Comparison of ENCODE assay signal across 20 cellular contexts in genomic region chr1:86852289-86852688, GRCh38.
"Had no signal": no experiment of that assay in that cellular context is flagged by ENCODE, and none has a peak within 500 bp of the region (broad histone marks: within the 10 kb centered on the region; RNA-seq: fewer than 3 reads in every experiment).

No MANE protein-coding gene starts in this region.

- H3K9me3 ChIP-seq: adrenal gland, gastrocnemius medialis, heart right ventricle, tibial nerve, uterus had no signal

- H3K27ac Mint-ChIP-seq: activated CD4-positive, alpha-beta T cell treated with anti-CD3 and anti-CD28 coated beads for 36 hours; activated CD8-positive, alpha-beta T cell treated with anti-CD3 and anti-CD28 coated beads for 36 hours; activated naive CD4-positive, alpha-beta T cell treated with anti-CD3 and anti-CD28 coated beads, Interleukin-2, amount 50 U/mL, for 24 hours; naive thymus-derived CD4-positive, alpha-beta T cell; T-helper 2 cell treated with Interferon-gamma antibody and Interleukin-4, amounts not matched to agents 5 μg/mL and 100 μg/mL, for 36 hours had no signal

- H3K79me2 ChIP-seq: parathyroid adenoma had no signal

- H3K9me3 Mint-ChIP-seq: activated CD8-positive, alpha-beta T cell treated with anti-CD3 and anti-CD28 coated beads for 36 hours; activated naive CD4-positive, alpha-beta T cell treated with anti-CD3 and anti-CD28 coated beads, Interleukin-2, amount 50 U/mL, for 24 hours; naive thymus-derived CD4-positive, alpha-beta T cell; T-helper 2 cell treated with Interferon-gamma antibody and Interleukin-4, amounts not matched to agents 5 μg/mL and 100 μg/mL, for 36 hours had no signal

- H3K27me3 ChIP-seq: adrenal gland, gastrocnemius medialis, heart right ventricle, tibial nerve, uterus had no signal

- H3K36me3 ChIP-seq: adrenal gland, gastrocnemius medialis, heart right ventricle, tibial nerve, uterus had no signal

- H3K27ac ChIP-seq: adrenal gland, gastrocnemius medialis, heart right ventricle, parathyroid adenoma, tibial nerve, uterus had no signal

- ATAC-seq: activated CD4-positive, alpha-beta T cell treated with anti-CD3 and anti-CD28 coated beads for 36 hours; activated CD8-positive, alpha-beta T cell treated with anti-CD3 and anti-CD28 coated beads for 36 hours; gastrocnemius medialis; heart right ventricle; naive thymus-derived CD4-positive, alpha-beta T cell had no signal

- H3K9ac ChIP-seq: parathyroid adenoma had no signal

- H3K4me1 Mint-ChIP-seq: activated CD4-positive, alpha-beta T cell treated with anti-CD3 and anti-CD28 coated beads for 36 hours; activated naive CD4-positive, alpha-beta T cell treated with anti-CD3 and anti-CD28 coated beads, Interleukin-2, amount 50 U/mL, for 24 hours had no signal

- H3K36me3 Mint-ChIP-seq: activated naive CD4-positive, alpha-beta T cell treated with anti-CD3 and anti-CD28 coated beads, Interleukin-2, amount 50 U/mL, for 24 hours; naive thymus-derived CD4-positive, alpha-beta T cell had no signal

- H3K4me3 ChIP-seq: adrenal gland, gastrocnemius medialis, heart right ventricle, tibial nerve, uterus had no signal

- H3K27me3 Mint-ChIP-seq: activated CD4-positive, alpha-beta T cell treated with anti-CD3 and anti-CD28 coated beads for 36 hours; activated CD8-positive, alpha-beta T cell treated with anti-CD3 and anti-CD28 coated beads for 36 hours; activated naive CD4-positive, alpha-beta T cell treated with anti-CD3 and anti-CD28 coated beads, Interleukin-2, amount 50 U/mL, for 24 hours; naive thymus-derived CD4-positive, alpha-beta T cell had no signal

- H3K4me1 ChIP-seq: adrenal gland, gastrocnemius medialis, heart right ventricle, parathyroid adenoma, tibial nerve, uterus had no signal

- H2AFZ ChIP-seq: parathyroid adenoma had no signal

- H3K4me3 Mint-ChIP-seq: activated CD4-positive, alpha-beta T cell treated with anti-CD3 and anti-CD28 coated beads for 36 hours; activated CD8-positive, alpha-beta T cell treated with anti-CD3 and anti-CD28 coated beads for 36 hours; activated naive CD4-positive, alpha-beta T cell treated with anti-CD3 and anti-CD28 coated beads, Interleukin-2, amount 50 U/mL, for 24 hours; naive thymus-derived CD4-positive, alpha-beta T cell; T-helper 2 cell treated with Interferon-gamma antibody and Interleukin-4, amounts not matched to agents 5 μg/mL and 100 μg/mL, for 36 hours had no signal

- DNase-seq: activated CD4-positive, alpha-beta T cell treated with anti-CD3 and anti-CD28 coated beads for 36 hours; activated CD8-positive, alpha-beta T cell treated with anti-CD3 and anti-CD28 coated beads for 36 hours; activated effector memory CD4-positive, alpha-beta T cell treated with anti-CD3 and anti-CD28 coated beads, Interleukin-2, amount 50 U/mL, for 16 hours; activated T-cell treated with anti-CD3 and anti-CD28 coated beads, Interleukin-2, amount 50 U/mL, for 48 hours; adrenal gland; caudate nucleus; erythroblast; gastrocnemius medialis; heart right ventricle; left colon; naive thymus-derived CD4-positive, alpha-beta T cell; retina; stimulated activated CD4-positive, alpha-beta T cell treated with anti-CD3 and anti-CD28 coated beads, Interleukin-2, amount 100 ng/mL, for 48 hours; stimulated activated naive CD4-positive, alpha-beta T cell; substantia nigra; uterus had no signal
